In the genomic region with DNA sequence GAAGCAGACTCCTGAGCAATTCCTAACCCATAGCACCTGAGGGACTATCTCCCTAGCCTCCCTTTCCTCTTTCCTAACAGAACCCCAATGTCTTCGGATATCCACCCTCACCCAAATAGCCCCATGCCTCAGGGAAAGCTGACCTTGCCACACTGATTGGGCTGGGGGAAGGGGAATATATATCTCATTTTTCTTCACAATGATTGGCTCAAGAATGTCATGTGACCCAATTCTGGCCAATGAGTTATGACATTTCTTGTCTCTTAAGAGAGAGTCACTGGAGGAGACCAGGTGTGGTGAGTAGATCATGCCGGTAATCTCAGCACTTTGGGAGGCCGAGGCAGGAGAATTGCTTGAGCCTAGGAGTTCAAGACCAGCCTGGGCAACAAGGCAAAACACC, we compare ENCODE assay signal across 21 cellular contexts.
"Had no signal": no experiment of that assay in that cellular context is flagged by ENCODE, and none has a peak within 500 bp of the region (broad histone marks: within the 10 kb centered on the region; RNA-seq: fewer than 3 reads in every experiment).

No MANE protein-coding gene starts in this region.

- H3K4me1 ChIP-seq: esophagus muscularis mucosa, foreskin keratinocyte, gastrocnemius medialis, left lung, lower lobe of right lung had no signal

- DNase-seq: dermis blood vessel endothelial cell; dorsolateral prefrontal cortex; effector CD4-positive, alpha-beta T cell; effector memory CD4-positive, alpha-beta T cell; foreskin keratinocyte; gastrocnemius medialis; glutamatergic neuron; heart right ventricle; hippocampal formation; left cardiac atrium; left lung; left ventricle myocardium superior; lower lobe of right lung; mesenchymal stem cell; mucosa of descending colon; naive B cell had no signal

- H3K36me3 ChIP-seq: esophagus muscularis mucosa, gastrocnemius medialis, heart right ventricle, left lung, lower lobe of right lung had no signal

- ATAC-seq: foreskin keratinocyte, gastrocnemius medialis, heart right ventricle, left cardiac atrium, left lung, left ventricle myocardium superior, lower lobe of right lung, mucosa of descending colon had no signal

- H3K4me3 ChIP-seq: coronary artery, dorsolateral prefrontal cortex, esophagus muscularis mucosa, gastrocnemius medialis, heart right ventricle, left lung, lower lobe of right lung, mucosa of descending colon had no signal

- H3K27me3 ChIP-seq: dorsolateral prefrontal cortex, esophagus muscularis mucosa, foreskin keratinocyte, gastrocnemius medialis, heart right ventricle, left lung had no signal

- H3K9me3 ChIP-seq: gastrocnemius medialis, left lung, lower lobe of right lung, mucosa of descending colon had no signal

- H3K27ac ChIP-seq: coronary artery, esophagus muscularis mucosa, foreskin keratinocyte, gastrocnemius medialis, heart right ventricle, left lung, lower lobe of right lung had no signal

- FAIRE-seq: endothelial cell of umbilical vein, islet of Langerhans, keratinocyte had no signal
